ENCODE assay signal across 12 cellular contexts in the genomic region with DNA sequence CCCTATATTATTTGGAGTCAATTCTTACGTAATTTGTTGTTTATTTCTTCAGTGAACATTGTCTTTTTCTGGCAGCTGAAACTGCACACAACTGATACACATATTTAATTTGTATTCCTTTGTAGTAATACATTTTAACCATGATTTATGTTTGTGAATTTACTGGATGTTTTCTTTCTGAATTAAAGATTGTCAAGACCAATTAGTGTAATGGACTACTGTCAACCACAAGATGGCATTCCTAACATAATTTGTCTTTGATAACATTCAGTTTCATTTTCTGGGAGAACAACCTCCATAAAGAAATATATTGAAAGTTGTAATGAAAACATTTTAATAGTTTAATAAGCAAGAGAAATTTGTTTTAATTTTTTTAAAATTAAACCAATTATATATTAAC. TPM values are rescaled to one million over a fixed set of nuclear protein-coding genes. Genes with fewer than 3 reads are reported as not detected.
DNase-seq lines count a peak whose midpoint lies in the region; ATAC-seq, FAIRE-seq and TF ChIP-seq lines count a peak whose summit lies in the region.
"Had no signal": no experiment of that assay in that cellular context is flagged by ENCODE, and none has a peak within 500 bp of the region (broad histone marks: within the 10 kb centered on the region; RNA-seq: fewer than 3 reads in every experiment).

No MANE protein-coding gene starts in this region.

- no peak overlapping the region for H2AFZ ChIP-seq in MM.1S (ENCODE audit: low read length)

- intact Hi-C loops in lower lobe of right lung (cut with DNase I): no loop called here
- intact Hi-C loops in tibial artery (cut with DNase I; ENCODE audit: low total_unique reads): no loop called here

- no peaks in the 10 kb centered on the region for H3K27me3 Mint-ChIP-seq in activated T-cell treated with anti-CD3 and anti-CD28 coated beads, Interleukin-2, amount 50 U/mL, for 24 hours
- H3K27me3 Mint-ChIP-seq: IgD-negative memory B cell had no signal

- H3K9ac ChIP-seq in MM.1S (ENCODE audit: low read length): no peak overlapping the region

- no peak overlapping the region for H3K4me3 ChIP-seq in MM.1S (ENCODE audit: low read length)
- no peak overlapping the region for H3K4me3 ChIP-seq in choroid plexus epithelial cell (ENCODE audit: low read depth, low read length)
- H3K4me3 ChIP-seq in lower lobe of right lung: no peak overlapping the region
- no peak overlapping the region for H3K4me3 ChIP-seq in tibial artery
- H3K4me3 ChIP-seq: coronary artery, uterus had no signal

- peaks cover 3% of the 10 kb centered on the region for H3K9me3 Mint-ChIP-seq in activated T-cell treated with anti-CD3 and anti-CD28 coated beads, Interleukin-2, amount 50 U/mL, for 24 hours

- no peak for ATAC-seq in lower lobe of right lung
- ATAC-seq in HG03196 (IDR thresholded peaks at IDR 0.05; ENCODE audit: unreplicated experiment): no peak

- H3K27me3 ChIP-seq in MM.1S (replicated peaks; ENCODE audit: insufficient read depth, low read length): no peaks in the 10 kb centered on the region
- no peaks in the 10 kb centered on the region for H3K27me3 ChIP-seq in lower lobe of right lung (ENCODE audit: low read depth)
- no peaks in the 10 kb centered on the region for H3K27me3 ChIP-seq in tibial artery
- H3K27me3 ChIP-seq: uterus had no signal

- peaks cover 22% of the 10 kb centered on the region for H3K36me3 Mint-ChIP-seq in activated T-cell treated with anti-CD3 and anti-CD28 coated beads, Interleukin-2, amount 50 U/mL, for 24 hours (ENCODE audit: low read depth)

- no peaks in the 10 kb centered on the region for H3K4me1 Mint-ChIP-seq in activated T-cell treated with anti-CD3 and anti-CD28 coated beads, Interleukin-2, amount 50 U/mL, for 24 hours (ENCODE audit: low read depth)

- no peaks in the 10 kb centered on the region for H3K9me2 ChIP-seq in MM.1S (replicated peaks; ENCODE audit: insufficient read depth, low read length)

- H3K4me3 Mint-ChIP-seq in activated T-cell treated with anti-CD3 and anti-CD28 coated beads, Interleukin-2, amount 50 U/mL, for 24 hours: no peak overlapping the region
- H3K4me3 Mint-ChIP-seq: IgD-negative memory B cell had no signal

- H3K9me3 ChIP-seq in MM.1S (replicated peaks; ENCODE audit: insufficient read depth, low read length) (no peaks in the 10 kb centered on the region), lower lobe of right lung (no peaks in the 10 kb centered on the region), tibial artery (no peaks in the 10 kb centered on the region)
- H3K9me3 ChIP-seq: uterus had no signal

- no peak overlapping the region for H3K4me2 ChIP-seq in MM.1S (ENCODE audit: low read depth, low read length)

- in situ Hi-C loops in Caki2 (cut with HindIII; ENCODE audit: low pct_unique_long_range_greater_than_20kb, low sequenced_read_pairs): no loop called here

- no peaks in the 10 kb centered on the region for H3F3A ChIP-seq in MM.1S (ENCODE audit: insufficient read depth, low read length)

- no peak overlapping the region for H3K27ac Mint-ChIP-seq in activated T-cell treated with anti-CD3 and anti-CD28 coated beads, Interleukin-2, amount 50 U/mL, for 24 hours
- H3K27ac Mint-ChIP-seq: IgD-negative memory B cell had no signal

- no peaks in the 10 kb centered on the region for H3K79me2 ChIP-seq in MM.1S (ENCODE audit: low read length)

- no peaks in the 10 kb centered on the region for H3K36me3 ChIP-seq in MM.1S (replicated peaks; ENCODE audit: insufficient read depth, low read length)
- no peaks in the 10 kb centered on the region for H3K36me3 ChIP-seq in lower lobe of right lung
- no peaks in the 10 kb centered on the region for H3K36me3 ChIP-seq in tibial artery
- H3K36me3 ChIP-seq: uterus had no signal

- no peak for TF ChIP-seq POLR2A in GM12891 (IDR thresholded peaks at IDR 0.05; ENCODE audit: low read depth, low read length)

- DNase-seq in Caki2 (ENCODE audit: low read depth) (peak; percentile 21), MM.1S (peak; percentile 26), choroid plexus epithelial cell (ENCODE audit: low read depth) (peak; percentile 61), lower lobe of right lung (no peak), GM12891 (ENCODE audit: insufficient read length, low spot score) (no peak), tibial artery (no peak)
- no peak for DNase-seq in activated T-cell treated with anti-CD3 and anti-CD28 coated beads, Interleukin-2, amount 50 U/mL, for 24 hours
- DNase-seq: uterus had no signal

- H3K4me1 ChIP-seq in MM.1S (ENCODE audit: low read length) (no peaks in the 10 kb centered on the region), lower lobe of right lung (peaks cover 4% of the 10 kb centered on the region), tibial artery (peaks cover 0 to 5% (median 0%) of the 10 kb centered on the region in 4 donors)
- H3K4me1 ChIP-seq: uterus had no signal

- FAIRE-seq in GM12891 (lab: Jason Lieb, UNC): no peak

- peak; percentile 28 for TF ChIP-seq CTCF in MM.1S (IDR thresholded peaks at IDR 0.05; ENCODE audit: low read length)
- TF ChIP-seq CTCF in choroid plexus epithelial cell (conservative IDR thresholded peaks at IDR 0.05; ENCODE audit: low read depth, low read length): peak; percentile 36
- TF ChIP-seq CTCF in lower lobe of right lung (IDR thresholded peaks at IDR 0.05): peak; percentile 21
- TF ChIP-seq CTCF in tibial artery (IDR thresholded peaks at IDR 0.05): no peak

- H4K20me1 ChIP-seq in MM.1S (ENCODE audit: insufficient read depth, low read length): no peaks in the 10 kb centered on the region

- H3K27ac ChIP-seq in MM.1S (ENCODE audit: low read length): no peak overlapping the region
- no peak overlapping the region for H3K27ac ChIP-seq in lower lobe of right lung
- H3K27ac ChIP-seq in tibial artery: no peak overlapping the region
- H3K27ac ChIP-seq: coronary artery, uterus had no signal

TF ChIP-seq in GM12891, 5 proteins besides CTCF, POLR2A, EP300 and RAD21:
- TF ChIP-seq POU2F2 (IDR thresholded peaks at IDR 0.05; ENCODE audit: low read depth, low read length): no peak
- TF ChIP-seq SPI1 (IDR thresholded peaks at IDR 0.05; ENCODE audit: low read depth, low read length): no peak
- TF ChIP-seq POLR2AphosphoS5 (IDR thresholded peaks at IDR 0.05; ENCODE audit: low read depth, low read length): no peak
- TF ChIP-seq TAF1 (IDR thresholded peaks at IDR 0.05; ENCODE audit: low read depth, low read length): no peak
- no peak for TF ChIP-seq PAX5 (IDR thresholded peaks at IDR 0.05; ENCODE audit: insufficient read depth, low read length, severe bottlenecking)

RNA-seq across cellular contexts. Expression of a gene that starts 10.1 kb away (rescaled TPM):
- 3.3 and 12.7 TPM in 2 replicates for total RNA-seq in Caki2 (2014; rRNA removed; shearing (Covaris generic); ENCODE audit: low replicate concordance)
- total RNA-seq in lower lobe of right lung: 2.7 TPM
- polyA plus RNA-seq in GM12891 (2012; ENCODE audit: low read depth, missing spikeins): 1.9 TPM

RNA-seq across cellular contexts. Expression of a gene that starts 10.5 kb away (rescaled TPM):
- 0.07 TPM in 1 of 2 replicates, not detected in the other for total RNA-seq in Caki2 (2014; rRNA removed; shearing (Covaris generic); ENCODE audit: low replicate concordance)
- total RNA-seq in lower lobe of right lung: 6.5 TPM
- polyA plus RNA-seq in GM12891 (2012; ENCODE audit: low read depth, missing spikeins): not detected
- total RNA-seq: omental fat pad had no signal

Comparison
In these comparisons a context has a peak if more than half of its experiments do, and no peak if none do; other contexts are left out.
1. DNase-seq: peak in Caki2 (single experiment), MM.1S (single experiment) and choroid plexus epithelial cell (single experiment); none in lower lobe of right lung (single experiment), GM12891 (single experiment), tibial artery (0 of 2) and activated T-cell treated with anti-CD3 and anti-CD28 coated beads, Interleukin-2, amount 50 U/mL, for 24 hours (single experiment).
2. CTCF ChIP-seq: peak in MM.1S (single experiment), choroid plexus epithelial cell (single experiment) and lower lobe of right lung (single experiment); none in tibial artery (0 of 2).